ENCODE assay signal across 15 cellular contexts in genomic region chr10:131199646-131200045, GRCh38.
"Had no signal": no experiment of that assay in that cellular context is flagged by ENCODE, and none has a peak within 500 bp of the region (broad histone marks: within the 10 kb centered on the region; RNA-seq: fewer than 3 reads in every experiment).

No MANE protein-coding gene starts in this region.

- DNase-seq: activated B cell treated with CpG ODN at 0.5 μM for 24 hours; activated CD4-positive, alpha-beta T cell treated with anti-CD3 and anti-CD28 coated beads, Interleukin-2, amount 50 U/mL, for 1 hour; activated T-cell treated with anti-CD3 and anti-CD28 coated beads, Interleukin-2, amount 50 U/mL, for 24 hours; caudate nucleus; left ventricle myocardium superior; mesenchymal stem cell; natural killer cell; psoas muscle had no signal

- H3K4me1 ChIP-seq: esophagus muscularis mucosa, psoas muscle, right lobe of liver, uterus had no signal

- H3K4me3 ChIP-seq: esophagus muscularis mucosa, hepatocyte, psoas muscle, right lobe of liver, thoracic aorta, uterus had no signal

- H3K27ac ChIP-seq: esophagus muscularis mucosa, hepatocyte, psoas muscle, right lobe of liver, thoracic aorta, uterus had no signal

- H3K9me3 Mint-ChIP-seq: activated B cell treated with CpG ODN at 0.5 μM for 24 hours; activated naive CD4-positive, alpha-beta T cell treated with anti-CD3 and anti-CD28 coated beads, Interleukin-2, amount 50 U/mL, for 72 hours; natural killer cell; T-helper 2 cell treated with Interferon-gamma antibody and Interleukin-4, amounts not matched to agents 5 μg/mL and 100 μg/mL, for 36 hours had no signal

- H2AFZ ChIP-seq: hepatocyte had no signal

- H3K9me3 ChIP-seq: esophagus muscularis mucosa, psoas muscle, right lobe of liver, thoracic aorta, uterus had no signal

- H3K4me3 Mint-ChIP-seq: activated B cell treated with CpG ODN at 0.5 μM for 24 hours; activated T-cell treated with anti-CD3 and anti-CD28 coated beads, Interleukin-2, amount 50 U/mL, for 24 hours; natural killer cell; T-helper 2 cell treated with Interferon-gamma antibody and Interleukin-4, amounts not matched to agents 5 μg/mL and 100 μg/mL, for 36 hours had no signal

- H3K36me3 Mint-ChIP-seq: activated naive CD4-positive, alpha-beta T cell treated with anti-CD3 and anti-CD28 coated beads, Interleukin-2, amount 50 U/mL, for 72 hours; natural killer cell had no signal

- H3K4me1 Mint-ChIP-seq: activated B cell treated with CpG ODN at 0.5 μM for 24 hours, natural killer cell had no signal

- H3K27ac Mint-ChIP-seq: activated B cell treated with CpG ODN at 0.5 μM for 24 hours; activated naive CD4-positive, alpha-beta T cell treated with anti-CD3 and anti-CD28 coated beads, Interleukin-2, amount 50 U/mL, for 72 hours; activated T-cell treated with anti-CD3 and anti-CD28 coated beads, Interleukin-2, amount 50 U/mL, for 24 hours; natural killer cell; T-helper 2 cell treated with Interferon-gamma antibody and Interleukin-4, amounts not matched to agents 5 μg/mL and 100 μg/mL, for 36 hours had no signal

- H3K79me2 ChIP-seq: hepatocyte had no signal

- H3K27me3 ChIP-seq: hepatocyte, right lobe of liver, uterus had no signal

- H3K36me3 ChIP-seq: esophagus muscularis mucosa, right lobe of liver, thoracic aorta, uterus had no signal

- H3K27me3 Mint-ChIP-seq: activated B cell treated with CpG ODN at 0.5 μM for 24 hours had no signal

- H3K4me2 ChIP-seq: hepatocyte had no signal
